ENCODE assay signal across 18 cellular contexts in genomic region chr22:37312549-37313183, GRCh38. TPM values are rescaled to one million over a fixed set of nuclear protein-coding genes. Genes with fewer than 3 reads are reported as not detected.
DNase-seq lines count a peak whose midpoint lies in the region; ATAC-seq and TF ChIP-seq lines count a peak whose summit lies in the region.
"Had no signal": no experiment of that assay in that cellular context is flagged by ENCODE, and none has a peak within 500 bp of the region (broad histone marks: within the 10 kb centered on the region; RNA-seq: fewer than 3 reads in every experiment).

No MANE protein-coding gene starts in this region.

- no peak overlapping the region for H3K4me2 ChIP-seq in IMR-90 (ENCODE audit: low read depth, low read length)
- H3K4me2 ChIP-seq: hepatocyte had no signal

- H3K9me3 Mint-ChIP-seq in CD14-positive monocyte: peaks cover 0 to 3% (median 0%) of the 10 kb centered on the region in 7 donors
- no peaks in the 10 kb centered on the region for H3K9me3 Mint-ChIP-seq in activated T-helper 1 cell treated with anti-CD3 and anti-CD28 coated beads, Interleukin-12 subunit alpha, Interleukin-12 subunit beta, Interleukin-2, Interleukin-4 antibody, amounts not matched to agents 30 ng/mL and 10 ng/mL and 1 ng/mL, durations not matched to agents 14 hours and 24 hours and 36 hours
- peaks cover 0 to 1% (median 0%) of the 10 kb centered on the region in 11 donors for H3K9me3 Mint-ChIP-seq in naive thymus-derived CD4-positive, alpha-beta T cell
- H3K9me3 Mint-ChIP-seq: CD8-positive, alpha-beta memory T cell had no signal

- H4K8ac ChIP-seq in IMR-90 (ENCODE audit: low read depth in 2 of 2, low read length in 2 of 2): no peak overlapping the region; a peak in 1 of 4 replicates

- peak overlapping the region; percentile 98 for H2BK120ac ChIP-seq in IMR-90 (ENCODE audit: low read depth, low read length)

- POLR2A ChIA-PET in IMR-90 (lab: Charles Lee; ENCODE audit: unreplicated experiment): no interaction called here
- POLR2A ChIA-PET in naive thymus-derived CD4-positive, alpha-beta T cell (lab: Charles Lee): interaction anchor here (1.0 to 8.9 kb wide), 7 partner anchors 12 to 70 kb away, joined by 3 to 70 read pairs (median 6); partner anchors contain the start of genes CYTH4 and RAC2

- intact Hi-C loops in CD14-positive monocyte (cut with micrococcal nuclease): no loop called here
- intact Hi-C loops in IMR-90 (cut with micrococcal nuclease): no loop called here
- intact Hi-C loops in activated T-helper 1 cell treated with anti-CD3 and anti-CD28 coated beads, Interleukin-12 subunit alpha, Interleukin-12 subunit beta, Interleukin-2, Interleukin-4 antibody, amounts not matched to agents 30 ng/mL and 10 ng/mL and 1 ng/mL, durations not matched to agents 14 hours and 24 hours and 36 hours (cut with micrococcal nuclease): no loop called here
- intact Hi-C loops in naive thymus-derived CD4-positive, alpha-beta T cell (cut with micrococcal nuclease): no loop called here
- intact Hi-C loops in dorsolateral prefrontal cortex (cut with DNase I): no loop called here

- peak overlapping the region; percentile 87 for H2BK20ac ChIP-seq in IMR-90 (ENCODE audit: low read depth, low read length)

- dilution Hi-C loops in IMR-90 (cut with HindIII; ENCODE audit: low sequenced_read_pairs, unreplicated experiment): no loop called here

- H2AK9ac ChIP-seq in IMR-90 (replicated peaks; ENCODE audit: low read depth, low read length, poor library complexity): peak overlapping the region; percentile 20

- no peak for TF ChIP-seq EP300 in suprapubic skin (IDR thresholded peaks at IDR 0.05)

- H3K14ac ChIP-seq in IMR-90 (replicated peaks; ENCODE audit: low read depth, low read length): no peak overlapping the region

- H2BK15ac ChIP-seq in IMR-90 (ENCODE audit: low read depth, low read length): peak overlapping the region; percentile 48; the same call in 1 of the 3 replicates

- no peak overlapping the region for H3K56ac ChIP-seq in IMR-90 (ENCODE audit: extremely low read depth, insufficient read depth, low read length)

- H2BK5ac ChIP-seq in IMR-90 (ENCODE audit: low read depth, low read length, poor library complexity, severe bottlenecking): no peak overlapping the region

- no peak overlapping the region for H3K9ac ChIP-seq in IMR-90 (ENCODE audit: low read depth, low read length)

- ATAC-seq in IMR-90 (ENCODE audit: low read depth): no peak
- ATAC-seq in naive thymus-derived CD4-positive, alpha-beta T cell: no peak
- ATAC-seq in HG03432 (IDR thresholded peaks at IDR 0.05; ENCODE audit: unreplicated experiment): no peak
- ATAC-seq: sciatic nerve had no signal

- no peak overlapping the region for H3K23ac ChIP-seq in IMR-90 (ENCODE audit: low read depth, low read length)

- peak overlapping the region; percentile 65 for H2AK5ac ChIP-seq in IMR-90 (ENCODE audit: low read depth, low read length)

- H3K18ac ChIP-seq in IMR-90 (ENCODE audit: low read depth, low read length): no peak overlapping the region

- no peaks in the 10 kb centered on the region for H4K20me1 ChIP-seq in IMR-90 (ENCODE audit: insufficient read depth, low read length)

- DNase-seq in CD14-positive monocyte (ENCODE audit: low spot score) (no peak), IMR-90 (no peak), UCSD-AML1 (lab: John Stamatoyannopoulos, UW; ENCODE audit: unreplicated experiment) (no peak), dorsolateral prefrontal cortex (no peak), suprapubic skin (ENCODE audit: low spot score in 2 of 2) (no peak)
- DNase-seq in activated T-helper 1 cell treated with anti-CD3 and anti-CD28 coated beads, Interleukin-12 subunit alpha, Interleukin-12 subunit beta, Interleukin-2, Interleukin-4 antibody, amounts not matched to agents 30 ng/mL and 10 ng/mL and 1 ng/mL, durations not matched to agents 14 hours and 24 hours and 36 hours (ENCODE audit: low spot score): no peak
- DNase-seq in naive thymus-derived CD4-positive, alpha-beta T cell: no peak
- DNase-seq: CD8-positive, alpha-beta memory T cell; effector CD8-positive, alpha-beta T cell; kidney glomerular epithelial cell; NCI-H1092 treated with DMSO at 0.1 percent for 48 hours; NCI-H526 treated with DMSO at 0.1 percent for 48 hours; stimulated activated CD4-positive, alpha-beta T cell treated with anti-CD3 and anti-CD28 coated beads, Interleukin-2, amount 100 ng/mL, for 48 hours; tibial artery had no signal

- TF ChIP-seq CTCF in CD14-positive monocyte (IDR thresholded peaks at IDR 0.05) (no peak), IMR-90 (conservative IDR thresholded peaks at IDR 0.05; ENCODE audit: low read depth, low read length) (no peak), dorsolateral prefrontal cortex (IDR thresholded peaks at IDR 0.05 in 54 of 56, conservative IDR thresholded peaks at IDR 0.05 in 2 of 56; ENCODE audit: low read depth in 1 of 56, partially characterized antibody in 56 of 56) (no peak), suprapubic skin (IDR thresholded peaks at IDR 0.05) (no peak)

- no peak overlapping the region for H4K5ac ChIP-seq in IMR-90 (ENCODE audit: low read depth, low read length)

- H3K27ac Mint-ChIP-seq in CD14-positive monocyte: peak overlapping the region; percentile 20 to 98 (median 97)
- peak overlapping the region; percentile 61 for H3K27ac Mint-ChIP-seq in activated T-helper 1 cell treated with anti-CD3 and anti-CD28 coated beads, Interleukin-12 subunit alpha, Interleukin-12 subunit beta, Interleukin-2, Interleukin-4 antibody, amounts not matched to agents 30 ng/mL and 10 ng/mL and 1 ng/mL, durations not matched to agents 14 hours and 24 hours and 36 hours
- H3K27ac Mint-ChIP-seq in naive thymus-derived CD4-positive, alpha-beta T cell: peak overlapping the region in 8 of 9 donors; percentile 47 to 96 (median 70)

- H3K27me3 ChIP-seq in IMR-90 (ENCODE audit: control insufficient read depth, insufficient read depth, low read length): no peaks in the 10 kb centered on the region
- no peaks in the 10 kb centered on the region for H3K27me3 ChIP-seq in naive thymus-derived CD4-positive, alpha-beta T cell (ENCODE audit: control insufficient read depth in 2 of 2, insufficient read depth in 2 of 2, low read length in 2 of 2)
- H3K27me3 ChIP-seq in dorsolateral prefrontal cortex: no peaks in the 10 kb centered on the region
- peaks cover 27% of the 10 kb centered on the region for H3K27me3 ChIP-seq in suprapubic skin
- H3K27me3 ChIP-seq: hepatocyte had no signal

- H3K4me3 ChIP-seq in IMR-90 (ENCODE audit: insufficient read depth, low read depth, low read length): no peak overlapping the region
- H3K4me3 ChIP-seq in naive thymus-derived CD4-positive, alpha-beta T cell (ENCODE audit: low read length): no peak overlapping the region
- H3K4me3 ChIP-seq in dorsolateral prefrontal cortex: no peak overlapping the region
- no peak overlapping the region for H3K4me3 ChIP-seq in suprapubic skin
- H3K4me3 ChIP-seq: hepatocyte, tibial artery had no signal

- no peaks in the 10 kb centered on the region for H3K36me3 ChIP-seq in IMR-90 (ENCODE audit: control insufficient read depth, insufficient read depth, low read length)
- peaks cover 4 to 53% (median 6%) of the 10 kb centered on the region in 3 experiments for H3K36me3 ChIP-seq in naive thymus-derived CD4-positive, alpha-beta T cell (ENCODE audit: control insufficient read depth in 2 of 3, insufficient read depth in 3 of 3, low read length in 3 of 3)
- no peaks in the 10 kb centered on the region for H3K36me3 ChIP-seq in suprapubic skin
- H3K36me3 ChIP-seq: tibial artery had no signal

- H3K9me1 ChIP-seq in IMR-90 (ENCODE audit: insufficient read depth, low read length): peaks cover 16% of the 10 kb centered on the region

- CTCF ChIA-PET in IMR-90 (lab: Yijun Ruan, JAX): interaction anchor here (1.2 kb wide), 1 partner anchor 145 kb away, joined by 3 read pairs; no protein-coding TSS in a partner anchor
- CTCF ChIA-PET in naive thymus-derived CD4-positive, alpha-beta T cell (lab: Charles Lee): interaction anchor here (0.8 to 1.2 kb wide), 2 partner anchors 52 to 74 kb away, joined by 4 to 5 read pairs; no protein-coding TSS in a partner anchor

- H3K4me3 Mint-ChIP-seq in CD14-positive monocyte: peak overlapping the region in 1 of 2 donors; percentile 15
- H3K4me3 Mint-ChIP-seq in activated T-helper 1 cell treated with anti-CD3 and anti-CD28 coated beads, Interleukin-12 subunit alpha, Interleukin-12 subunit beta, Interleukin-2, Interleukin-4 antibody, amounts not matched to agents 30 ng/mL and 10 ng/mL and 1 ng/mL, durations not matched to agents 14 hours and 24 hours and 36 hours: no peak overlapping the region
- no peak overlapping the region for H3K4me3 Mint-ChIP-seq in naive thymus-derived CD4-positive, alpha-beta T cell

- H3K27me3 Mint-ChIP-seq in CD14-positive monocyte (ENCODE audit: low read depth in 3 of 3): peaks cover 0 to 6% (median 3%) of the 10 kb centered on the region in 3 donors
- H3K27me3 Mint-ChIP-seq in activated T-helper 1 cell treated with anti-CD3 and anti-CD28 coated beads, Interleukin-12 subunit alpha, Interleukin-12 subunit beta, Interleukin-2, Interleukin-4 antibody, amounts not matched to agents 30 ng/mL and 10 ng/mL and 1 ng/mL, durations not matched to agents 14 hours and 24 hours and 36 hours (ENCODE audit: insufficient read depth): no peaks in the 10 kb centered on the region
- H3K27me3 Mint-ChIP-seq in naive thymus-derived CD4-positive, alpha-beta T cell: peaks cover 0 to 1% (median 0%) of the 10 kb centered on the region in 5 donors
- H3K27me3 Mint-ChIP-seq: CD8-positive, alpha-beta memory T cell had no signal

- 100% methylated on average over 5 of the region's 9 CpGs; no CpG with 5 or more reads in 1 of the 2 experiments for WGBS in IMR-90 (ENCODE audit: extremely low coverage in 2 of 2, insufficient read length in 1 of 2), 2 experiments
- WGBS in suprapubic skin: 84% methylated on average over 6 of the region's 9 CpGs

- H4K91ac ChIP-seq in IMR-90 (ENCODE audit: insufficient read depth, low read depth, low read length): peak overlapping the region; percentile 16; the same call in 1 of the 2 replicates

- peaks cover 0 to 6% of the 10 kb centered on the region in 2 experiments; a peak in 2 of 4 replicates for H3K79me1 ChIP-seq in IMR-90 (ENCODE audit: low read depth in 1 of 2, low read length in 2 of 2)

- H3K36me3 Mint-ChIP-seq in CD14-positive monocyte: peaks cover 70 to 73% of the 10 kb centered on the region in 2 donors
- H3K36me3 Mint-ChIP-seq in activated T-helper 1 cell treated with anti-CD3 and anti-CD28 coated beads, Interleukin-12 subunit alpha, Interleukin-12 subunit beta, Interleukin-2, Interleukin-4 antibody, amounts not matched to agents 30 ng/mL and 10 ng/mL and 1 ng/mL, durations not matched to agents 14 hours and 24 hours and 36 hours (ENCODE audit: low read depth): peaks cover 40% of the 10 kb centered on the region
- peaks cover 0 to 51% (median 10%) of the 10 kb centered on the region in 5 donors for H3K36me3 Mint-ChIP-seq in naive thymus-derived CD4-positive, alpha-beta T cell

- no peak for TF ChIP-seq RAD21 in IMR-90 (IDR thresholded peaks at IDR 0.05; ENCODE audit: low read length)

- in situ Hi-C loops in IMR-90 (cut with MboI; ENCODE audit: low sequenced_read_pairs): no loop called here

- no TSS peak for BruUV-seq in IMR-90 (replicated peaks; lab: Mats Ljungman, UMichigan)

- peaks cover 33% of the 10 kb centered on the region for H3K4me1 ChIP-seq in IMR-90 (ENCODE audit: control insufficient read depth, insufficient read depth, low read length)
- H3K4me1 ChIP-seq in naive thymus-derived CD4-positive, alpha-beta T cell (ENCODE audit: control insufficient read depth in 2 of 2, insufficient read depth in 2 of 2, low read length in 2 of 2): peaks cover 53 to 68% of the 10 kb centered on the region in 2 donors
- H3K4me1 ChIP-seq in suprapubic skin: peaks cover 20% of the 10 kb centered on the region

- peaks cover 88% of the 10 kb centered on the region for H3K4me1 Mint-ChIP-seq in CD14-positive monocyte
- H3K4me1 Mint-ChIP-seq in activated T-helper 1 cell treated with anti-CD3 and anti-CD28 coated beads, Interleukin-12 subunit alpha, Interleukin-12 subunit beta, Interleukin-2, Interleukin-4 antibody, amounts not matched to agents 30 ng/mL and 10 ng/mL and 1 ng/mL, durations not matched to agents 14 hours and 24 hours and 36 hours (ENCODE audit: low read depth): peaks cover 79% of the 10 kb centered on the region
- peaks cover 52 to 83% (median 79%) of the 10 kb centered on the region in 7 donors for H3K4me1 Mint-ChIP-seq in naive thymus-derived CD4-positive, alpha-beta T cell

- TF ChIP-seq POLR2A in IMR-90 (IDR thresholded peaks at IDR 0.05; ENCODE audit: low read depth, low read length): no peak
- no peak for TF ChIP-seq POLR2A in suprapubic skin (IDR thresholded peaks at IDR 0.05)

- H3K9me3 ChIP-seq in IMR-90 (ENCODE audit: control insufficient read depth, insufficient read depth, low read length) (no peaks in the 10 kb centered on the region), suprapubic skin (no peaks in the 10 kb centered on the region)
- no peaks in the 10 kb centered on the region for H3K9me3 ChIP-seq in naive thymus-derived CD4-positive, alpha-beta T cell (ENCODE audit: control insufficient read depth in 2 of 3, low read length in 3 of 3)
- H3K9me3 ChIP-seq: tibial artery had no signal

- H3K27ac ChIP-seq in IMR-90 (ENCODE audit: insufficient read depth, low read length): no peak overlapping the region
- peak overlapping the region; percentile 48 for H3K27ac ChIP-seq in naive thymus-derived CD4-positive, alpha-beta T cell (ENCODE audit: low read depth, low read length)
- no peak overlapping the region for H3K27ac ChIP-seq in dorsolateral prefrontal cortex
- no peak overlapping the region for H3K27ac ChIP-seq in suprapubic skin
- H3K27ac ChIP-seq: hepatocyte, tibial artery, VCaP had no signal

- peak overlapping the region; percentile 98 for H3K4ac ChIP-seq in IMR-90 (ENCODE audit: low read depth, low read length)

- no peak overlapping the region for H2AFZ ChIP-seq in IMR-90 (replicated peaks; ENCODE audit: low read length, poor library complexity)
- H2AFZ ChIP-seq: hepatocyte had no signal

RNA-seq across cellular contexts. Expression of gene CYTH4, which starts 30.4 kb away (rescaled TPM):
- polyA plus RNA-seq in CD14-positive monocyte: 10 to 100 TPM; 51.0 to 70.0 TPM
- 0.28 and 0.36 TPM in 2 replicates for total RNA-seq in IMR-90 (2012; rRNA removed)
- 0.55 and 0.85 TPM in 2 replicates for polyA plus RNA-seq in IMR-90 (2012; rRNA removed)
- 0.38 TPM in 2 replicates for polyA plus RNA-seq in IMR-90 (2012; cell fraction: cytosol; rRNA removed)
- 0.68 and 0.84 TPM in 2 replicates for polyA plus RNA-seq in IMR-90 (2012; cell fraction: nucleus; rRNA removed; ENCODE audit: low replicate concordance)
- total RNA-seq in activated T-helper 1 cell treated with anti-CD3 and anti-CD28 coated beads, Interleukin-12 subunit alpha, Interleukin-12 subunit beta, Interleukin-2, Interleukin-4 antibody, amounts not matched to agents 30 ng/mL and 10 ng/mL and 1 ng/mL, durations not matched to agents 14 hours and 24 hours and 36 hours: 49.5 and 57.1 TPM in 2 replicates
- 100 to 1,000 TPM; 123 to 227 (median 214) TPM for total RNA-seq in naive thymus-derived CD4-positive, alpha-beta T cell
- polyA plus RNA-seq in naive thymus-derived CD4-positive, alpha-beta T cell: 10 to 100 TPM; 49.5 to 71.1 TPM
- 10 to 100 TPM in 38 of 120 experiments, 1 to 10 TPM in 82; 1.1 to 29.9 (median 8.1) TPM for total RNA-seq in dorsolateral prefrontal cortex
- 1 to 10 TPM in 3 of 4 donors, under 1 TPM in 1; 0.55 to 4.3 (median 2.7) TPM for total RNA-seq in suprapubic skin
